1 cellular context compared by ENCODE assay signal in genomic region chr6:136284909-136285308, GRCh38.
TF ChIP-seq lines count a peak whose summit lies in the region.

No MANE protein-coding gene starts in this region.

TF ChIP-seq in HEK293, 187 proteins besides CTCF, POLR2A, EP300 and RAD21 (continued from another document):
- TF ChIP-seq ZNF513 (tag by site-specific recombination; IDR thresholded peaks at IDR 0.05) (no peak), ZNF571 (tag by site-specific recombination; IDR thresholded peaks at IDR 0.05) (no peak), ELK4 (IDR thresholded peaks at IDR 0.05; ENCODE audit: borderline replicate concordance, low read depth, low read length) (no peak), ZNF600 (tag by site-specific recombination; IDR thresholded peaks at IDR 0.05) (peak; percentile 50; the same call in 1 of the 2 replicates), FEZF1 (tag by site-specific recombination; IDR thresholded peaks at IDR 0.05) (peak; percentile 37; the same call in 1 of the 2 replicates), PRDM10 (tag by site-specific recombination; IDR thresholded peaks at IDR 0.05) (peak; percentile 92), ZNF221 (tag by site-specific recombination; IDR thresholded peaks at IDR 0.05; ENCODE audit: borderline replicate concordance) (no peak), ZNF157 (tag by site-specific recombination; IDR thresholded peaks at IDR 0.05) (no peak), MYNN (tag by site-specific recombination; IDR thresholded peaks at IDR 0.05; ENCODE audit: borderline replicate concordance) (no peak), ZNF366 (tag by site-specific recombination; conservative IDR thresholded peaks at IDR 0.05) (0 out of 2 replicates have a peak, but pooled peaks have one; percentile 38), ZBTB17 (tag by site-specific recombination; IDR thresholded peaks at IDR 0.05) (peak; percentile 62; the same call in 1 of the 2 replicates), ZEB2 (tag by site-specific recombination; IDR thresholded peaks at IDR 0.05) (peak; percentile 24; the same call in 1 of the 2 replicates), ZNF776 (tag by site-specific recombination; IDR thresholded peaks at IDR 0.05; ENCODE audit: borderline replicate concordance) (no peak), ZNF639 (tag by site-specific recombination; IDR thresholded peaks at IDR 0.05) (0 out of 2 replicates have a peak, but pooled peaks have one; percentile 10), ZNF26 (tag by site-specific recombination; IDR thresholded peaks at IDR 0.05) (no peak), ZNF561 (tag by site-specific recombination; IDR thresholded peaks at IDR 0.05; ENCODE audit: borderline replicate concordance) (no peak), TRIM28 (IDR thresholded peaks at IDR 0.05; ENCODE audit: borderline replicate concordance, low read length) (peak; percentile 51; the same call in 1 of the 2 replicates), ZNF580 (tag by site-specific recombination; IDR thresholded peaks at IDR 0.05) (peak; percentile 27; the same call in 1 of the 2 replicates), ZNF692 (tag by site-specific recombination; IDR thresholded peaks at IDR 0.05) (peak; percentile 62), OSR2 (tag by site-specific recombination; IDR thresholded peaks at IDR 0.05) (no peak), ZNF132 (tag by site-specific recombination; IDR thresholded peaks at IDR 0.05; ENCODE audit: borderline replicate concordance) (no peak)
